8 cellular contexts compared by ENCODE assay signal in genomic region chr11:73141309-73142127, GRCh38.
DNase-seq lines count a peak whose midpoint lies in the region; ATAC-seq and TF ChIP-seq lines count a peak whose summit lies in the region.

No MANE protein-coding gene starts in this region.

- peak overlapping the region; percentile 98 to 100 (median 100) for H3K4me3 Mint-ChIP-seq in nephron

- H3K4me1 ChIP-seq in NT2/D1 (ENCODE audit: insufficient read depth, insufficient read length) (peaks cover 2% of the 10 kb centered on the region), subcutaneous abdominal adipose tissue (ENCODE audit: control insufficient read depth in 5 of 5, insufficient read depth in 5 of 5, low read length in 5 of 5) (peaks cover 7 to 47% (median 34%) of the 10 kb centered on the region in 5 donors)

- H3K36me3 ChIP-seq in NT2/D1 (ENCODE audit: insufficient read depth, insufficient read length, low read length) (no peaks in the 10 kb centered on the region), subcutaneous abdominal adipose tissue (ENCODE audit: control insufficient read depth in 5 of 5, insufficient read depth in 5 of 5, low read length in 5 of 5) (peaks cover 0 to 6% (median 0%) of the 10 kb centered on the region in 5 donors)

- peak; percentile 19 for TF ChIP-seq CTCF in AG04449 (IDR thresholded peaks at IDR 0.05; ENCODE audit: insufficient read depth, low read length, missing control alignments)
- no peak for TF ChIP-seq CTCF in nephron (IDR thresholded peaks at IDR 0.05; ENCODE audit: unreplicated experiment in 3 of 3)

- no peaks in the 10 kb centered on the region for H3K9me3 Mint-ChIP-seq in nephron

- H3K9me3 ChIP-seq in NT2/D1 (ENCODE audit: insufficient read depth, low read length), result no peaks in the 10 kb centered on the region
- H3K9me3 ChIP-seq in subcutaneous abdominal adipose tissue (ENCODE audit: control insufficient read depth in 5 of 5, low read length in 5 of 5), result no peaks in the 10 kb centered on the region

- CTCF ChIA-PET in AG04449 (lab: Yijun Ruan, JAX), result interaction anchor here (0.9 to 3.5 kb wide), 8 partner anchors 10 to 160 kb away, joined by 3 to 46 read pairs (median 4); no protein-coding TSS in a partner anchor

- POLR2A ChIA-PET in AG04449 (lab: Yijun Ruan, JAX), result interaction anchor here (1.0 to 2.1 kb wide), 2 partner anchors 16 to 17 kb away, joined by 4 to 31 read pairs; no protein-coding TSS in a partner anchor

- H3K4me1 Mint-ChIP-seq in nephron, result peaks cover 65% of the 10 kb centered on the region

- peak overlapping the region; percentile 87 for H3K9ac ChIP-seq in NT2/D1 (ENCODE audit: insufficient read length, low read depth)
- H3K9ac ChIP-seq in subcutaneous abdominal adipose tissue (ENCODE audit: low read length in 5 of 5), result peak overlapping the region; percentile 83 to 92 (median 87)

- peaks cover 7% of the 10 kb centered on the region for H3K36me3 Mint-ChIP-seq in nephron (ENCODE audit: low read depth)

- H3K27me3 Mint-ChIP-seq in nephron (ENCODE audit: low read depth), result peaks cover 8% of the 10 kb centered on the region

- H3K27me3 ChIP-seq in NT2/D1 (ENCODE audit: insufficient read depth, insufficient read length) (no peaks in the 10 kb centered on the region), subcutaneous abdominal adipose tissue (ENCODE audit: control insufficient read depth in 5 of 5, insufficient read depth in 4 of 5, low read length in 5 of 5) (no peaks in the 10 kb centered on the region)

- DNase-seq in AG04449 (ENCODE audit: low read depth, low spot score), result no peak
- peak; percentile 54 for DNase-seq in NT2/D1 (ENCODE audit: low read depth, low spot score)
- peak; percentile 13 to 31 for DNase-seq in activated T-helper 1 cell treated with anti-CD3 and anti-CD28 coated beads, Interleukin-2, amount 50 U/mL, for 16 hours (ENCODE audit: low read depth in 1 of 2, low spot score in 1 of 2)
- DNase-seq in fibroblast of peridontal ligament (ENCODE audit: extremely low read depth), result peak; percentile 63

- peak overlapping the region; percentile 91 to 99 (median 95) for H3K27ac Mint-ChIP-seq in nephron

- H3K27ac ChIP-seq in subcutaneous abdominal adipose tissue (ENCODE audit: low read depth, low read length), result peak overlapping the region; percentile 96

- peak overlapping the region; percentile 94 for H3K4me3 ChIP-seq in AG04449 (ENCODE audit: low read depth, low read length)
- peak overlapping the region; percentile 77 for H3K4me3 ChIP-seq in NT2/D1 (ENCODE audit: insufficient read length, low read depth)
- H3K4me3 ChIP-seq in subcutaneous abdominal adipose tissue (ENCODE audit: low read depth in 1 of 5, low read length in 5 of 5), result peak overlapping the region; percentile 79 to 97 (median 93)

- ATAC-seq in GM18502 (IDR thresholded peaks at IDR 0.05; ENCODE audit: poor library complexity, unreplicated experiment), result peak; percentile 29
- ATAC-seq in HG03097 (IDR thresholded peaks at IDR 0.05; ENCODE audit: low FRiP score, unreplicated experiment), result peak; percentile 26
